Comparison of ENCODE assay signal across 22 cellular contexts in genomic region chr1:115144176-115144575, GRCh38.
"Had no signal": no experiment of that assay in that cellular context is flagged by ENCODE, and none has a peak within 500 bp of the region (broad histone marks: within the 10 kb centered on the region; RNA-seq: fewer than 3 reads in every experiment).

No MANE protein-coding gene starts in this region.

- DNase-seq: activated B cell treated with CpG ODN at 0.5 μM for 24 hours; activated CD4-positive, alpha-beta memory T cell treated with anti-CD3 and anti-CD28 coated beads for 36 hours; activated CD4-positive, alpha-beta T cell treated with anti-CD3 and anti-CD28 coated beads, Interleukin-2, amount 10 ng/mL, durations not matched to agents 7 days and 5 days; activated CD8-positive, alpha-beta memory T cell treated with anti-CD3 and anti-CD28 coated beads for 24 hours; activated effector memory CD4-positive, alpha-beta T cell treated with anti-CD3 and anti-CD28 coated beads, Interleukin-2, amount 50 U/mL, for 16 hours; activated naive CD4-positive, alpha-beta T cell treated with Interleukin-2 at 50 U/mL for 16 hours; activated naive CD8-positive, alpha-beta T cell treated with anti-CD3 and anti-CD28 coated beads, Interleukin-2, amount 50 U/mL, for 24 hours; activated T-cell treated with anti-CD3 and anti-CD28 coated beads, Interleukin-2, amount 50 U/mL, for 4 hours; amniotic stem cell; KG1; NCI-H1048; NCI-H1694; NCI-H2029; NCI-H345; NCI-H510A; NCI-H69; SIG-M5; T-cell; T-helper 2 cell; T1000 had no signal

- H3K4me3 ChIP-seq: SK-N-MC had no signal

- H3K27ac ChIP-seq: SK-N-MC had no signal

- ATAC-seq: activated naive CD4-positive, alpha-beta T cell treated with anti-CD3 and anti-CD28 coated beads, Interleukin-2, amount 50 U/mL, for 72 hours; activated naive CD8-positive, alpha-beta T cell treated with anti-CD3 and anti-CD28 coated beads, Interleukin-2, amount 50 U/mL, for 24 hours; activated T-cell treated with anti-CD3 and anti-CD28 coated beads, Interleukin-2, amount 50 U/mL, for 4 hours; T-cell had no signal
